In genomic region chr17:78532311-78532710, GRCh38 we compare ENCODE assay signal across 1 cellular context.
TF ChIP-seq lines count a peak whose summit lies in the region.

No MANE protein-coding gene starts in this region.

TF ChIP-seq in HepG2, 621 proteins besides CTCF, POLR2A, EP300 and RAD21:
- TF ChIP-seq EHMT2 (IDR thresholded peaks at IDR 0.05; ENCODE audit: borderline replicate concordance, low read depth, low read length) (no peak), EED (CRISPR knock-in tag; IDR thresholded peaks at IDR 0.05) (no peak), AHDC1 (CRISPR knock-in tag; IDR thresholded peaks at IDR 0.05; ENCODE audit: borderline replicate concordance) (no peak), ZNF737 (CRISPR knock-in tag; IDR thresholded peaks at IDR 0.05; ENCODE audit: borderline replicate concordance) (no peak), HMG20B (CRISPR knock-in tag; conservative IDR thresholded peaks at IDR 0.05) (no peak)
